23 cellular contexts compared by ENCODE assay signal in the genomic region with DNA sequence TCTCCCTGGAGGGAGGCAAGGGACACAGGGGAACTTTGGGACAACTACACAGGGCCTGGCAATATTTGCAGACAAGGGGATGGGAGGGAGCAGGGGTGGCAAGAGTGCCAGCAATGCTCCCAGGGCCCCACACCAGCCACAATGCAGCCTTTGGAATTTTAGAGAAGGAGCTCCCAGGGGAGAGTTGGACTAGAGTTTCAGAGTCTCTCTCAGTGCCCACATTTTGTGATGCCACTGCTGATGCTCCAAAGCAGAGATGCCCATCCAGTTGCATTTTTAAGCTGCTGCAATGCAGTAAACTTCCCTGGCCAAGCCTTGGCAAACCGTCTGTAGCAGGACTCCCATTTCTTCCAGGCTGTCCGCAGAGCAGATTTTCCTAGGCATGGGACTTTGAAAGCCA.
DNase-seq lines count a peak whose midpoint lies in the region; ATAC-seq and TF ChIP-seq lines count a peak whose summit lies in the region.
"Had no signal": no experiment of that assay in that cellular context is flagged by ENCODE, and none has a peak within 500 bp of the region (broad histone marks: within the 10 kb centered on the region; RNA-seq: fewer than 3 reads in every experiment).

No MANE protein-coding gene starts in this region.

- H3K4me1 Mint-ChIP-seq in activated T-cell treated with anti-CD3 and anti-CD28 coated beads, Interleukin-2, amount 50 U/mL, for 24 hours (ENCODE audit: low read depth) = peaks cover 31% of the 10 kb centered on the region

- H3K36me3 ChIP-seq in breast epithelium (no peaks in the 10 kb centered on the region), tibial artery (no peaks in the 10 kb centered on the region), esophagus muscularis mucosa (no peaks in the 10 kb centered on the region)
- no peaks in the 10 kb centered on the region for H3K36me3 ChIP-seq in effector memory CD4-positive, alpha-beta T cell (ENCODE audit: control insufficient read depth, insufficient read depth, low read length)
- H3K36me3 ChIP-seq: brain microvascular endothelial cell, gastrocnemius medialis, stomach, upper lobe of right lung had no signal

- TF ChIP-seq CTCF in breast epithelium (IDR thresholded peaks at IDR 0.05) (no peak), tibial artery (IDR thresholded peaks at IDR 0.05) (no peak), esophagus muscularis mucosa (IDR thresholded peaks at IDR 0.05) (no peak)

- H3K36me3 Mint-ChIP-seq in activated T-cell treated with anti-CD3 and anti-CD28 coated beads, Interleukin-2, amount 50 U/mL, for 24 hours (ENCODE audit: low read depth) = no peaks in the 10 kb centered on the region

- TF ChIP-seq EP300 in esophagus muscularis mucosa (IDR thresholded peaks at IDR 0.05) = no peak

- no peak for TF ChIP-seq POLR2A in breast epithelium (IDR thresholded peaks at IDR 0.05)
- TF ChIP-seq POLR2A in esophagus muscularis mucosa (IDR thresholded peaks at IDR 0.05; ENCODE audit: low read depth) = no peak

- intact Hi-C loops in breast epithelium (cut with DNase I; ENCODE audit: low total_unique reads) (no loop called here), tibial artery (cut with DNase I; ENCODE audit: low total_unique reads) (no loop called here), esophagus muscularis mucosa (cut with DNase I) (no loop called here)

- H3K4me3 ChIP-seq in breast epithelium (no peak overlapping the region), tibial artery (no peak overlapping the region), esophagus muscularis mucosa (no peak overlapping the region)
- H3K4me3 ChIP-seq in effector memory CD4-positive, alpha-beta T cell (ENCODE audit: insufficient read depth, low read depth, low read length, poor library complexity, severe bottlenecking) = no peak overlapping the region
- H3K4me3 ChIP-seq: gastrocnemius medialis, stomach, upper lobe of right lung had no signal

- H3K9me3 ChIP-seq in breast epithelium (no peaks in the 10 kb centered on the region), tibial artery (no peaks in the 10 kb centered on the region), esophagus muscularis mucosa (no peaks in the 10 kb centered on the region)
- no peaks in the 10 kb centered on the region for H3K9me3 ChIP-seq in effector memory CD4-positive, alpha-beta T cell (ENCODE audit: control insufficient read depth, low read length)
- H3K9me3 ChIP-seq: gastrocnemius medialis, stomach, upper lobe of right lung had no signal

- no peak overlapping the region for H3K27ac Mint-ChIP-seq in activated T-cell treated with anti-CD3 and anti-CD28 coated beads, Interleukin-2, amount 50 U/mL, for 24 hours

- WGBS in esophagus muscularis mucosa = 79% methylated on average over 2 of the region's 2 CpGs

- H3K27ac ChIP-seq in breast epithelium (peak overlapping the region; percentile 61 to 65), tibial artery (peak overlapping the region in 1 of 2 donors; percentile 46), esophagus muscularis mucosa (replicated peaks in 1 of 4) (peak overlapping the region in 1 of 4 donors; percentile 5)
- H3K27ac ChIP-seq in effector memory CD4-positive, alpha-beta T cell (ENCODE audit: insufficient read depth, low read length, poor library complexity, severe bottlenecking) = no peak overlapping the region
- H3K27ac ChIP-seq: 22Rv1, upper lobe of right lung had no signal

- H3K27me3 ChIP-seq in breast epithelium = no peaks in the 10 kb centered on the region
- no peaks in the 10 kb centered on the region for H3K27me3 ChIP-seq in tibial artery
- H3K27me3 ChIP-seq in effector memory CD4-positive, alpha-beta T cell (replicated peaks; ENCODE audit: control insufficient read depth, insufficient read depth, low read length, poor library complexity, severe bottlenecking) = no peaks in the 10 kb centered on the region
- no peaks in the 10 kb centered on the region for H3K27me3 ChIP-seq in esophagus muscularis mucosa
- H3K27me3 ChIP-seq: brain microvascular endothelial cell, gastrocnemius medialis, stomach, upper lobe of right lung had no signal

- H3K4me3 Mint-ChIP-seq in activated T-cell treated with anti-CD3 and anti-CD28 coated beads, Interleukin-2, amount 50 U/mL, for 24 hours = no peak overlapping the region
- H3K4me3 Mint-ChIP-seq: activated T-cell treated with anti-CD3 and anti-CD28 coated beads, Interleukin-2, amount 50 U/mL, for 72 hours; nephron progenitor cell had no signal

- peak; percentile 27 for DNase-seq in activated T-cell treated with anti-CD3 and anti-CD28 coated beads, Interleukin-2, amount 50 U/mL, for 24 hours
- no peak for DNase-seq in activated T-cell treated with anti-CD3 and anti-CD28 coated beads, Interleukin-2, amount 50 U/mL, for 1 hour
- no peak for DNase-seq in breast epithelium (ENCODE audit: low spot score in 2 of 2)
- DNase-seq in mesenteric fat pad (ENCODE audit: low spot score) = peak; percentile 26
- DNase-seq in tibial artery = peak; percentile 12 to 48
- DNase-seq in effector memory CD4-positive, alpha-beta T cell = no peak
- no peak for DNase-seq in esophagus muscularis mucosa (ENCODE audit: extremely low spot score)
- DNase-seq: activated CD4-positive, CD25-positive, alpha-beta regulatory T cell treated with anti-CD3 and anti-CD28 coated beads, Interleukin-2, amount 50 U/mL, for 72 hours; activated T-cell treated with anti-CD3 and anti-CD28 coated beads, Interleukin-2, amount 50 U/mL, for 72 hours; cortex of kidney; gastrocnemius medialis; NCI-H1694; NCI-H69; nephron progenitor cell; posterior cingulate gyrus; Right ventricle myocardium superior; small intestine; stimulated activated CD4-positive, alpha-beta T cell treated with anti-CD3 and anti-CD28 coated beads, Interleukin-4, amount 100 ng/mL, for 1 hour; stomach had no signal

- H3K27me3 Mint-ChIP-seq in activated T-cell treated with anti-CD3 and anti-CD28 coated beads, Interleukin-2, amount 50 U/mL, for 24 hours = no peaks in the 10 kb centered on the region

- no peaks in the 10 kb centered on the region for H3K4me1 ChIP-seq in breast epithelium
- peaks cover 0 to 44% (median 20%) of the 10 kb centered on the region in 4 donors for H3K4me1 ChIP-seq in tibial artery
- no peaks in the 10 kb centered on the region for H3K4me1 ChIP-seq in effector memory CD4-positive, alpha-beta T cell (ENCODE audit: control insufficient read depth, insufficient read depth, low read length, poor library complexity, severe bottlenecking)
- peaks cover 12 to 49% (median 25%) of the 10 kb centered on the region in 4 donors for H3K4me1 ChIP-seq in esophagus muscularis mucosa

- H3K9me3 Mint-ChIP-seq in activated T-cell treated with anti-CD3 and anti-CD28 coated beads, Interleukin-2, amount 50 U/mL, for 24 hours = no peaks in the 10 kb centered on the region
- H3K9me3 Mint-ChIP-seq: activated T-cell treated with anti-CD3 and anti-CD28 coated beads, Interleukin-2, amount 50 U/mL, for 72 hours had no signal

- ATAC-seq in GM21717 (IDR thresholded peaks at IDR 0.05; ENCODE audit: unreplicated experiment) = no peak
- ATAC-seq: activated T-cell treated with anti-CD3 and anti-CD28 coated beads, Interleukin-2, amount 50 U/mL, for 72 hours had no signal

Comparison
In these comparisons a context has a peak if more than half of its experiments do, and no peak if none do; other contexts are left out.
1. DNase-seq: peak in activated T-cell treated with anti-CD3 and anti-CD28 coated beads, Interleukin-2, amount 50 U/mL, for 24 hours (single experiment), mesenteric fat pad (single experiment) and tibial artery (2 of 2); none in activated T-cell treated with anti-CD3 and anti-CD28 coated beads, Interleukin-2, amount 50 U/mL, for 1 hour (single experiment), breast epithelium (0 of 2), effector memory CD4-positive, alpha-beta T cell (0 of 3) and esophagus muscularis mucosa (single experiment).